14 cellular contexts compared by ENCODE assay signal in genomic region chr20:4011226-4011975, GRCh38. TPM values are rescaled to one million over a fixed set of nuclear protein-coding genes. Genes with fewer than 3 reads are reported as not detected.
DNase-seq lines count a peak whose midpoint lies in the region; ATAC-seq and TF ChIP-seq lines count a peak whose summit lies in the region.
"Had no signal": no experiment of that assay in that cellular context is flagged by ENCODE, and none has a peak within 500 bp of the region (broad histone marks: within the 10 kb centered on the region; RNA-seq: fewer than 3 reads in every experiment).

No MANE protein-coding gene starts in this region.

- DNase-seq in mammary epithelial cell (peak; percentile 43), MCF 10A (ENCODE audit: unreplicated experiment) (no peak), PC-9 (no peak), fibroblast of pulmonary artery (ENCODE audit: low read depth) (peak; percentile 27), upper lobe of left lung (no peak), NCI-H2171 (lab: John Stamatoyannopoulos, UW) (no peak), posterior vena cava (ENCODE audit: low spot score) (no peak)
- DNase-seq in activated CD4-positive, alpha-beta T cell treated with anti-CD3 and anti-CD28 coated beads, Interleukin-2, amount 50 U/mL, for 4 hours, result no peak
- DNase-seq: activated CD4-positive, alpha-beta memory T cell treated with anti-CD3 and anti-CD28 coated beads for 36 hours; MG63; NCI-H1930; stimulated activated naive CD4-positive, alpha-beta T cell had no signal

- no peaks in the 10 kb centered on the region for H4K20me1 ChIP-seq in mammary epithelial cell (ENCODE audit: insufficient read depth, low read length)
- H4K20me1 ChIP-seq in PC-9 (ENCODE audit: insufficient read depth), result peaks cover 8% of the 10 kb centered on the region

- H3K9ac ChIP-seq in mammary epithelial cell (ENCODE audit: insufficient read depth, low read length), result no peak overlapping the region

- no peak overlapping the region for H3K27ac Mint-ChIP-seq in MCF 10A (ENCODE audit: low read depth, unreplicated experiment)
- H3K27ac Mint-ChIP-seq: activated CD4-positive, alpha-beta memory T cell treated with anti-CD3 and anti-CD28 coated beads for 36 hours had no signal

- POLR2A ChIA-PET in MCF 10A (lab: Yijun Ruan, JAX), result interaction anchor here (0.6 to 3.9 kb wide), 8 partner anchors 10 to 125 kb away, joined by 3 to 18 read pairs (median 4); partner anchors contain the start of gene PANK2
- POLR2A ChIA-PET in PC-9 (lab: Charles Lee; ENCODE audit: unreplicated experiment), result no interaction called here

- H3K9me2 ChIP-seq in PC-9 (ENCODE audit: insufficient read depth), result no peaks in the 10 kb centered on the region

- CTCF ChIA-PET in mammary epithelial cell (lab: Charles Lee; ENCODE audit: low non-redundant PET) (no interaction called here), MCF 10A (lab: Yijun Ruan, JAX) (interaction anchor here (0.6 to 5.2 kb wide), 15 partner anchors 8 to 160 kb away, joined by 3 to 81 read pairs (median 4); no protein-coding TSS in a partner anchor), PC-9 (lab: Charles Lee) (interaction anchor here (2.1 kb wide), 1 partner anchor 74 kb away, joined by 9 read pairs; no protein-coding TSS in a partner anchor)

- dilution Hi-C loops in mammary epithelial cell (cut with HindIII; ENCODE audit: low sequenced_read_pairs), result no loop called here

- no TSS peak for BruUV-seq in mammary epithelial cell (replicated peaks; lab: Mats Ljungman, UMichigan)
- BruUV-seq in MCF 10A (replicated peaks; lab: Mats Ljungman, UMichigan), result no TSS peak
- BruUV-seq in PC-9 (replicated peaks; lab: Mats Ljungman, UMichigan), result no TSS peak

- H3K4me1 Mint-ChIP-seq in MCF 10A (ENCODE audit: insufficient read depth, unreplicated experiment), result peaks cover 31% of the 10 kb centered on the region

- intact Hi-C loops in mammary epithelial cell (cut with micrococcal nuclease), result loop anchor here (5.0 kb wide), 1 partner anchor 69 kb away; no protein-coding TSS in a partner anchor
- intact Hi-C loops in MCF 10A (cut with micrococcal nuclease), result no loop called here
- intact Hi-C loops in PC-9 (cut with micrococcal nuclease; ENCODE audit: unreplicated experiment), result loop anchor here (10.0 kb wide), 1 partner anchor 227 kb away; the partner anchor contains the start of genes CENPB and SPEF1
- intact Hi-C loops in posterior vena cava (cut with DNase I), result no loop called here

- no peak overlapping the region for H3K4me3 Mint-ChIP-seq in MCF 10A (ENCODE audit: unreplicated experiment)
- H3K4me3 Mint-ChIP-seq: activated CD4-positive, alpha-beta memory T cell treated with anti-CD3 and anti-CD28 coated beads for 36 hours had no signal

- H3K9me3 ChIP-seq in mammary epithelial cell (replicated peaks; ENCODE audit: insufficient read depth, low read length) (no peaks in the 10 kb centered on the region), PC-9 (ENCODE audit: insufficient read depth, low read depth) (no peaks in the 10 kb centered on the region), upper lobe of left lung (no peaks in the 10 kb centered on the region)
- H3K9me3 ChIP-seq: MG63, prostate gland, vagina had no signal

- H3K27me3 Mint-ChIP-seq in MCF 10A (ENCODE audit: insufficient read depth, unreplicated experiment), result no peaks in the 10 kb centered on the region
- H3K27me3 Mint-ChIP-seq: activated CD4-positive, alpha-beta memory T cell treated with anti-CD3 and anti-CD28 coated beads for 36 hours had no signal

- H3K79me2 ChIP-seq in mammary epithelial cell (ENCODE audit: insufficient read depth, low read length) (peaks cover 43% of the 10 kb centered on the region), PC-9 (ENCODE audit: low read depth) (peaks cover 86% of the 10 kb centered on the region)

- no peak for ATAC-seq in upper lobe of left lung (ENCODE audit: low FRiP score in 2 of 2)

- H3K4me1 ChIP-seq in mammary epithelial cell (ENCODE audit: insufficient read depth, low read length), result peaks cover 13% of the 10 kb centered on the region
- peaks cover 31% of the 10 kb centered on the region for H3K4me1 ChIP-seq in PC-9 (replicated peaks; ENCODE audit: insufficient read depth)
- peaks cover 50 to 61% (median 54%) of the 10 kb centered on the region in 4 donors for H3K4me1 ChIP-seq in upper lobe of left lung
- H3K4me1 ChIP-seq: prostate gland had no signal

- H3K4me3 ChIP-seq in mammary epithelial cell (replicated peaks in 1 of 3; ENCODE audit: insufficient read depth in 1 of 3, low read depth in 2 of 3, low read length in 3 of 3) (no peak overlapping the region), PC-9 (no peak overlapping the region), fibroblast of pulmonary artery (replicated peaks; ENCODE audit: low read depth, low read length) (no peak overlapping the region), upper lobe of left lung (no peak overlapping the region)
- H3K4me3 ChIP-seq: MG63, prostate gland, vagina had no signal

- H2AFZ ChIP-seq in mammary epithelial cell (ENCODE audit: low read depth, low read length) (no peak overlapping the region), PC-9 (no peak overlapping the region)

- in situ Hi-C loops in mammary epithelial cell (cut with MboI; ENCODE audit: low sequenced_read_pairs in 2 of 2), result loop anchor here in 1 of 2 donors (10.0 kb wide), 1 partner anchor 63 kb away; no protein-coding TSS in a partner anchor

- no peak for TF ChIP-seq EP300 in upper lobe of left lung (IDR thresholded peaks at IDR 0.05)

- H3K27me3 ChIP-seq in mammary epithelial cell (ENCODE audit: insufficient read depth, low read length) (no peaks in the 10 kb centered on the region), PC-9 (ENCODE audit: insufficient read depth, low read depth) (no peaks in the 10 kb centered on the region), upper lobe of left lung (no peaks in the 10 kb centered on the region)
- H3K27me3 ChIP-seq: MG63, vagina had no signal

- peaks cover 26% of the 10 kb centered on the region for H3F3A ChIP-seq in PC-9 (ENCODE audit: insufficient read depth, low read depth)

- no peaks in the 10 kb centered on the region for H3K9me3 Mint-ChIP-seq in MCF 10A (ENCODE audit: unreplicated experiment)
- H3K9me3 Mint-ChIP-seq: activated CD4-positive, alpha-beta memory T cell treated with anti-CD3 and anti-CD28 coated beads for 36 hours had no signal

- TF ChIP-seq CTCF in mammary epithelial cell (conservative IDR thresholded peaks at IDR 0.05 in 1 of 2, IDR thresholded peaks at IDR 0.05 in 1 of 2; ENCODE audit: extremely low read depth in 1 of 2, insufficient read depth in 1 of 2, low read depth in 1 of 2, low read length in 2 of 2) (no peak), MCF 10A (IDR thresholded peaks at IDR 0.05; ENCODE audit: unreplicated experiment) (no peak), PC-9 (conservative IDR thresholded peaks at IDR 0.05) (no peak), fibroblast of pulmonary artery (IDR thresholded peaks at IDR 0.05; ENCODE audit: low read length, missing control alignments) (no peak), upper lobe of left lung (IDR thresholded peaks at IDR 0.05) (no peak)

- 96% methylated on average over 2 of the region's 2 CpGs for WGBS in mammary epithelial cell (ENCODE audit: low coverage, missing lambda C conversion rate)
- WGBS in upper lobe of left lung, 2 donors, result 58 to 65% methylated on average over 2 of the region's 2 CpGs

- TF ChIP-seq POLR2A in upper lobe of left lung (IDR thresholded peaks at IDR 0.05), result no peak

- no peaks in the 10 kb centered on the region for H3K36me3 ChIP-seq in mammary epithelial cell (ENCODE audit: insufficient read depth, low read length)
- peaks cover 13% of the 10 kb centered on the region for H3K36me3 ChIP-seq in PC-9 (ENCODE audit: low read depth)
- no peaks in the 10 kb centered on the region for H3K36me3 ChIP-seq in upper lobe of left lung
- H3K36me3 ChIP-seq: MG63, prostate gland, vagina had no signal

- H3K4me2 ChIP-seq in mammary epithelial cell (ENCODE audit: insufficient read depth, low read depth, low read length), result no peak overlapping the region
- peak overlapping the region; percentile 82; the same call in 1 of the 2 replicates for H3K4me2 ChIP-seq in PC-9

- H3K27ac ChIP-seq in mammary epithelial cell (ENCODE audit: insufficient read depth, low read depth, low read length) (no peak overlapping the region), PC-9 (peak overlapping the region; percentile 62), upper lobe of left lung (peak overlapping the region; percentile 18 to 98 (median 87))
- H3K27ac ChIP-seq: vagina had no signal

- peaks cover 6% of the 10 kb centered on the region for H3K36me3 Mint-ChIP-seq in MCF 10A (ENCODE audit: insufficient read depth, unreplicated experiment)
- H3K36me3 Mint-ChIP-seq: activated CD4-positive, alpha-beta memory T cell treated with anti-CD3 and anti-CD28 coated beads for 36 hours had no signal

RNA-seq across cellular contexts. Expression of gene RNF24, which starts 4.0 kb away (rescaled TPM):
- total RNA-seq in mammary epithelial cell, result 10 to 100 TPM in 1 of 2 donors, 1 to 10 TPM in 1; 8.8 to 13.5 TPM
- polyA plus RNA-seq in mammary epithelial cell, result 5.9 TPM
- 15.0 TPM for polyA minus RNA-seq in mammary epithelial cell
- 23.2 and 28.8 TPM in 2 replicates for total RNA-seq in MCF 10A (2022)
- 60.5 and 89.0 TPM in 2 replicates for total RNA-seq in PC-9 (2021)
- total RNA-seq in upper lobe of left lung, result 10 to 100 TPM; 12.0 to 28.8 (median 19.3) TPM
- total RNA-seq in posterior vena cava, result 10 to 100 TPM; 14.3 to 16.2 TPM

Comparison
In these comparisons a context has a peak if more than half of its experiments do, and no peak if none do; other contexts are left out.
1. DNase-seq: peak in mammary epithelial cell (single experiment) and fibroblast of pulmonary artery (single experiment); none in MCF 10A (single experiment), PC-9 (0 of 2), upper lobe of left lung (0 of 2), NCI-H2171 (single experiment), activated CD4-positive, alpha-beta T cell treated with anti-CD3 and anti-CD28 coated beads, Interleukin-2, amount 50 U/mL, for 4 hours (0 of 2) and posterior vena cava (single experiment).
2. intact Hi-C loops: an anchor here in mammary epithelial cell (5.0 kb wide) and PC-9 (10.0 kb wide); none called in MCF 10A and posterior vena cava.